7 cellular contexts compared by ENCODE assay signal in genomic region chr15:101128191-101128590, GRCh38.
DNase-seq lines count a peak whose midpoint lies in the region; ATAC-seq and TF ChIP-seq lines count a peak whose summit lies in the region.

No MANE protein-coding gene starts in this region.

- H3K9me3 ChIP-seq in HEK293 (ENCODE audit: control insufficient read depth, insufficient read depth, low read depth, low read length) (no peaks in the 10 kb centered on the region), neuronal stem cell (replicated peaks in 1 of 2; ENCODE audit: control insufficient read depth in 2 of 2, insufficient read depth in 1 of 2, low read depth in 1 of 2, low read length in 2 of 2) (peaks cover 2 to 6% of the 10 kb centered on the region in 2 donors)

- CTCF ChIA-PET in HEK293 (lab: Yijun Ruan, JAX): interaction anchor here (1.2 kb wide), 1 partner anchor 25 kb away, joined by 9 read pairs; no protein-coding TSS in a partner anchor

- H3K27ac Mint-ChIP-seq in stimulated activated effector memory CD8-positive, alpha-beta T cell treated with anti-CD3 and anti-CD28 coated beads, Interleukin-12 subunit alpha, Interleukin-12 subunit beta, amount 100 ng/mL, for 72 hours: peak overlapping the region; percentile 97
- no peak overlapping the region for H3K27ac Mint-ChIP-seq in endothelial cell (ENCODE audit: unreplicated experiment)

- ATAC-seq in stimulated activated effector memory CD8-positive, alpha-beta T cell treated with anti-CD3 and anti-CD28 coated beads, Interleukin-12 subunit alpha, Interleukin-12 subunit beta, amount 100 ng/mL, for 72 hours: no peak
- ATAC-seq in HG03521 (IDR thresholded peaks at IDR 0.05; ENCODE audit: unreplicated experiment): no peak

- no peak overlapping the region for H2BK5ac ChIP-seq in neuronal stem cell (ENCODE audit: low read length)

- WGBS in neuronal stem cell (ENCODE audit: extremely low coverage in 2 of 2, insufficient read length in 2 of 2, insufficient replicate concordance in 1 of 2), 2 donors: no CpG with 5 or more reads among the region's 7 CpGs

- POLR2A ChIA-PET in HEK293 (lab: Yijun Ruan, JAX): no interaction called here

- no peaks in the 10 kb centered on the region for H3K27me3 ChIP-seq in neuronal stem cell (ENCODE audit: control insufficient read depth in 3 of 3, insufficient read depth in 3 of 3, low read depth in 1 of 3, low read length in 3 of 3)

- H3K27ac ChIP-seq in HEK293 (ENCODE audit: extremely low read depth, low read depth, low read length) (no peak overlapping the region), neuronal stem cell (replicated peaks; ENCODE audit: low read length) (no peak overlapping the region)

- H3K9me3 Mint-ChIP-seq in stimulated activated effector memory CD8-positive, alpha-beta T cell treated with anti-CD3 and anti-CD28 coated beads, Interleukin-12 subunit alpha, Interleukin-12 subunit beta, amount 100 ng/mL, for 72 hours: no peaks in the 10 kb centered on the region
- no peaks in the 10 kb centered on the region for H3K9me3 Mint-ChIP-seq in endothelial cell (ENCODE audit: unreplicated experiment)

- peaks cover 61% of the 10 kb centered on the region for H3K4me1 Mint-ChIP-seq in stimulated activated effector memory CD8-positive, alpha-beta T cell treated with anti-CD3 and anti-CD28 coated beads, Interleukin-12 subunit alpha, Interleukin-12 subunit beta, amount 100 ng/mL, for 72 hours
- peaks cover 4% of the 10 kb centered on the region for H3K4me1 Mint-ChIP-seq in endothelial cell (ENCODE audit: unreplicated experiment)

- H2BK12ac ChIP-seq in neuronal stem cell (ENCODE audit: low read length): no peak overlapping the region

- H2AK5ac ChIP-seq in neuronal stem cell (ENCODE audit: low read depth, low read length): no peak overlapping the region

- no peak overlapping the region for H4K91ac ChIP-seq in neuronal stem cell (ENCODE audit: low read depth, low read length, poor library complexity)

- no peak overlapping the region for H3K4me2 ChIP-seq in neuronal stem cell (ENCODE audit: insufficient read depth, low read length, poor library complexity, severe bottlenecking)

- H3K36me3 Mint-ChIP-seq in stimulated activated effector memory CD8-positive, alpha-beta T cell treated with anti-CD3 and anti-CD28 coated beads, Interleukin-12 subunit alpha, Interleukin-12 subunit beta, amount 100 ng/mL, for 72 hours: peaks cover 7% of the 10 kb centered on the region
- peaks cover 4% of the 10 kb centered on the region for H3K36me3 Mint-ChIP-seq in endothelial cell (ENCODE audit: low read depth, unreplicated experiment)

- H3K4me3 Mint-ChIP-seq in stimulated activated effector memory CD8-positive, alpha-beta T cell treated with anti-CD3 and anti-CD28 coated beads, Interleukin-12 subunit alpha, Interleukin-12 subunit beta, amount 100 ng/mL, for 72 hours: peak overlapping the region; percentile 74
- no peak overlapping the region for H3K4me3 Mint-ChIP-seq in endothelial cell (ENCODE audit: unreplicated experiment)

- H3K4me1 ChIP-seq in HEK293 (ENCODE audit: control insufficient read depth, insufficient read depth, low read length) (peaks cover 14% of the 10 kb centered on the region), neuronal stem cell (ENCODE audit: control insufficient read depth in 2 of 2, insufficient read depth in 1 of 2, low read depth in 1 of 2, low read length in 2 of 2) (peaks cover 0 to 11% of the 10 kb centered on the region in 2 donors)

- H3K27me3 Mint-ChIP-seq in endothelial cell (ENCODE audit: unreplicated experiment): peaks cover 3% of the 10 kb centered on the region

- H2AFZ ChIP-seq in neuronal stem cell (ENCODE audit: low read length): no peak overlapping the region

- no peak overlapping the region for H4K8ac ChIP-seq in neuronal stem cell (ENCODE audit: low read depth, low read length)

- no peak overlapping the region for H3K4ac ChIP-seq in neuronal stem cell (ENCODE audit: low read length)

- H3K36me3 ChIP-seq in HEK293 (ENCODE audit: control insufficient read depth in 2 of 2, insufficient read depth in 1 of 2, low read length in 2 of 2) (no peaks in the 10 kb centered on the region), neuronal stem cell (replicated peaks in 1 of 2; ENCODE audit: control insufficient read depth in 2 of 2, insufficient read depth in 2 of 2, low read length in 2 of 2) (no peaks in the 10 kb centered on the region)

- H3K4me3 ChIP-seq in HEK293 (ENCODE audit: low read depth, low read length): no peak overlapping the region
- H3K4me3 ChIP-seq in foreskin fibroblast (ENCODE audit: low read depth in 1 of 2, low read length in 2 of 2): no peak overlapping the region
- H3K4me3 ChIP-seq in neuronal stem cell (ENCODE audit: low read length in 2 of 2): no peak overlapping the region

- DNase-seq in T1000 (lab: John Stamatoyannopoulos, UW) (peak; percentile 65), foreskin fibroblast (peak; percentile 92 to 95), endothelial cell (ENCODE audit: low spot score) (no peak), neuronal stem cell (ENCODE audit: low spot score) (no peak)
- no peak for DNase-seq in stimulated activated effector memory CD8-positive, alpha-beta T cell treated with anti-CD3 and anti-CD28 coated beads, Interleukin-12 subunit alpha, Interleukin-12 subunit beta, amount 100 ng/mL, for 72 hours (ENCODE audit: low spot score in 2 of 2)

- H3K14ac ChIP-seq in neuronal stem cell (ENCODE audit: low read length): no peak overlapping the region

- H3K18ac ChIP-seq in neuronal stem cell (ENCODE audit: low read length): no peak overlapping the region

- TF ChIP-seq CTCF in HEK293 (tag by site-specific recombination; IDR thresholded peaks at IDR 0.05) (no peak), foreskin fibroblast (IDR thresholded peaks at IDR 0.05; ENCODE audit: low read depth, low read length) (no peak), endothelial cell (IDR thresholded peaks at IDR 0.05; ENCODE audit: unreplicated experiment) (no peak)

- no peak overlapping the region for H2BK15ac ChIP-seq in neuronal stem cell (ENCODE audit: low read length)

- H3K23ac ChIP-seq in neuronal stem cell (ENCODE audit: low read depth, low read length, poor library complexity): no peak overlapping the region

- no peaks in the 10 kb centered on the region for H3K79me1 ChIP-seq in neuronal stem cell (ENCODE audit: low read depth, low read length)

- no peak overlapping the region for H2BK120ac ChIP-seq in neuronal stem cell (ENCODE audit: low read depth, low read length)

- no peak overlapping the region for H3K9ac ChIP-seq in neuronal stem cell (ENCODE audit: low read depth, low read length, poor library complexity)

TF ChIP-seq in HEK293, 187 proteins besides CTCF, POLR2A, EP300 and RAD21 (continues in another document):
- TF ChIP-seq SP2 (tag by site-specific recombination; IDR thresholded peaks at IDR 0.05) (no peak), ZBTB44 (tag by site-specific recombination; IDR thresholded peaks at IDR 0.05) (0 out of 2 replicates have a peak, but pooled peaks have one; percentile 31), ZNF423 (tag by site-specific recombination; IDR thresholded peaks at IDR 0.05) (no peak), SETDB1 (IDR thresholded peaks at IDR 0.05; ENCODE audit: insufficient read length, low read length) (peak; percentile 79), ZNF843 (tag by site-specific recombination; IDR thresholded peaks at IDR 0.05) (no peak), TRIM28 (IDR thresholded peaks at IDR 0.05; ENCODE audit: borderline replicate concordance, low read length) (0 out of 2 replicates have a peak, but pooled peaks have one; percentile 11), SP7 (tag by site-specific recombination; IDR thresholded peaks at IDR 0.05) (peak; percentile 74), ZBTB17 (tag by site-specific recombination; IDR thresholded peaks at IDR 0.05) (no peak)
- TF ChIP-seq, protein P1, sequence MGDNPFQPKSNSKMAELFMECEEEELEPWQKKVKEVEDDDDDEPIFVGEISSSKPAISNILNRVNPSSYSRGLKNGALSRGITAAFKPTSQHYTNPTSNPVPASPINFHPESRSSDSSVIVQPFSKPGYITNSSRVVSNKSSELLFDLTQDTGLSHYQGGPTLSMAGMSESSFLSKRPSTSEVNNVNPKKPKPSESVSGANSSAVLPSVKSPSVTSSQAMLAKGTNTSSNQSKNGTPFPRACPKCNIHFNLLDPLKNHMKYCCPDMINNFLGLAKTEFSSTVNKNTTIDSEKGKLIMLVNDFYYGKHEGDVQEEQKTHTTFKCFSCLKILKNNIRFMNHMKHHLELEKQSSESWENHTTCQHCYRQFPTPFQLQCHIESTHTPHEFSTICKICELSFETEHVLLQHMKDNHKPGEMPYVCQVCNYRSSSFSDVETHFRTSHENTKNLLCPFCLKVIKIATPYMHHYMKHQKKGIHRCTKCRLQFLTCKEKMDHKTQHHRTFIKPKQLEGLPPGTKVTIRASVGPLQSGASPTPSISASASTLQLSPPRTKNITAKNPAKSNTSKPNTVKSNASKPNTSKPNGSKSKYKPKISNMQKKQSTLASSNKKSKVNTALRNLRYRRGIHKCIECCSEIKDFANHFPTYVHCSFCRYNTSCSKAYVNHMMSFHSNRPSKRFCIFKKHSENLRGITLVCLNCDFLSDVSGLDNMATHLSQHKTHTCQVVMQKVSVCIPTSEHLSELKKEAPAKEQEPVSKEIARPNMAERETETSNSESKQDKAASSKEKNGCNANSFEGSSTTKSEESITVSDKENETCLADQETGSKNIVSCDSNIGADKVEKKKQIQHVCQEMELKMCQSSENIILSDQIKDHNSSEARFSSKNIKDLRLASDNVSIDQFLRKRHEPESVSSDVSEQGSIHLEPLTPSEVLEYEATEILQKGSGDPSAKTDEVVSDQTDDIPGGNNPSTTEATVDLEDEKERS (tag by site-specific recombination; IDR thresholded peaks at IDR 0.05): no peak

Comparison
In these comparisons a context has a peak if more than half of its experiments do, and no peak if none do; other contexts are left out.
1. DNase-seq: peak in T1000 (single experiment) and foreskin fibroblast (2 of 2); none in stimulated activated effector memory CD8-positive, alpha-beta T cell treated with anti-CD3 and anti-CD28 coated beads, Interleukin-12 subunit alpha, Interleukin-12 subunit beta, amount 100 ng/mL, for 72 hours (0 of 2), endothelial cell (single experiment) and neuronal stem cell (single experiment).